Comparison of ENCODE assay signal across 18 cellular contexts in the genomic region with DNA sequence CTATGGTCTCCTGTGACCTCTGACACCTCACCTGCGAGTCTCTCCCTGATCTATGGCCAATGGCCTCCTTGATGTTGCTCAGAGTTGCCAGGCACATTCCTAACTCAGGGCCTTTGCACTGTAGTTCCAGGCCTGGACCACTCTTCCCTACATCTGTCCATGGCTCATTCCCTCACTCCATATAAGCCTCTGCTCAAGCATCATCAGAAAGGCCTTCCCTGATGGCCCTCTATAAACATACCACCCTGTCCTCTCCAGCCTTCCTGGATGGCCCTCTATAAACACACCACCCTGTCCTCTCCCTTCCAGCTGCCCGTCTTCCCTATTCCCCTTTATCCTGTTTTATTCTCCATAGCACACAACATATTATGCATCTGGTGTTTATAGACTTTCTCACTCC.
"Had no signal": no experiment of that assay in that cellular context is flagged by ENCODE, and none has a peak within 500 bp of the region (broad histone marks: within the 10 kb centered on the region; RNA-seq: fewer than 3 reads in every experiment).

No MANE protein-coding gene starts in this region.

- ATAC-seq: activated T-cell treated with anti-CD3 and anti-CD28 coated beads, Interleukin-2, amount 50 U/mL, for 4 hours; gastroesophageal sphincter; heart left ventricle; left lung; psoas muscle; sciatic nerve; stimulated activated naive B cell treated with anti-CD40 and anti-IgM and Interleukin-4, amounts not matched to agents 10 μg/mL and 1 μg/mL and 100 μg/mL, for 72 hours; WTC11 had no signal

- H3K9me3 Mint-ChIP-seq: activated T-cell treated with anti-CD3 and anti-CD28 coated beads, Interleukin-2, amount 50 U/mL, for 4 hours had no signal

- DNase-seq: activated CD4-positive, alpha-beta T cell treated with anti-CD3 and anti-CD28 coated beads, Interleukin-2, amount 50 U/mL, for 1 hour; activated CD8-positive, alpha-beta memory T cell treated with anti-CD3 and anti-CD28 coated beads, Interleukin-2, amount 50 U/mL, for 4 hours; activated effector memory CD4-positive, alpha-beta T cell treated with anti-CD3 and anti-CD28 coated beads, Interleukin-2, amount 50 U/mL, for 16 hours; activated T-cell treated with anti-CD3 and anti-CD28 coated beads, Interleukin-2, amount 50 U/mL, for 4 hours; aorta; brain microvascular endothelial cell; central memory CD4-positive, alpha-beta T cell; colonic mucosa; heart left ventricle; left lung; midbrain; ovary; psoas muscle; stimulated activated CD4-positive, alpha-beta T cell treated with anti-CD3 and anti-CD28 coated beads, Interleukin-4, amount 100 ng/mL, for 24 hours; stimulated activated naive B cell treated with anti-CD40 and anti-IgM and Interleukin-4, amounts not matched to agents 10 μg/mL and 1 μg/mL and 100 μg/mL, for 72 hours had no signal

- H3K27ac Mint-ChIP-seq: WTC11 had no signal

- H3K4me3 Mint-ChIP-seq: activated T-cell treated with anti-CD3 and anti-CD28 coated beads, Interleukin-2, amount 50 U/mL, for 4 hours; stimulated activated naive B cell treated with anti-CD40 and anti-IgM and Interleukin-4, amounts not matched to agents 10 μg/mL and 1 μg/mL and 100 μg/mL, for 72 hours; WTC11 had no signal
